9 cellular contexts compared by ENCODE assay signal in genomic region chr7:96689414-96689813, GRCh38.
"Had no signal": no experiment of that assay in that cellular context is flagged by ENCODE, and none has a peak within 500 bp of the region (broad histone marks: within the 10 kb centered on the region; RNA-seq: fewer than 3 reads in every experiment).

No MANE protein-coding gene starts in this region.

- DNase-seq: H9, HCEC 1CT, IMR-90, KG1 had no signal

- H3K4me2 ChIP-seq: GM23338 had no signal

- H3K4me3 ChIP-seq: GM23338, K562 had no signal

- H2AFZ ChIP-seq: GM23338 had no signal

- FAIRE-seq: H1, H54, HTR-8/SVneo had no signal

- ATAC-seq: GM23338, K562 had no signal
